Comparison of ENCODE assay signal across 8 cellular contexts in the genomic region with DNA sequence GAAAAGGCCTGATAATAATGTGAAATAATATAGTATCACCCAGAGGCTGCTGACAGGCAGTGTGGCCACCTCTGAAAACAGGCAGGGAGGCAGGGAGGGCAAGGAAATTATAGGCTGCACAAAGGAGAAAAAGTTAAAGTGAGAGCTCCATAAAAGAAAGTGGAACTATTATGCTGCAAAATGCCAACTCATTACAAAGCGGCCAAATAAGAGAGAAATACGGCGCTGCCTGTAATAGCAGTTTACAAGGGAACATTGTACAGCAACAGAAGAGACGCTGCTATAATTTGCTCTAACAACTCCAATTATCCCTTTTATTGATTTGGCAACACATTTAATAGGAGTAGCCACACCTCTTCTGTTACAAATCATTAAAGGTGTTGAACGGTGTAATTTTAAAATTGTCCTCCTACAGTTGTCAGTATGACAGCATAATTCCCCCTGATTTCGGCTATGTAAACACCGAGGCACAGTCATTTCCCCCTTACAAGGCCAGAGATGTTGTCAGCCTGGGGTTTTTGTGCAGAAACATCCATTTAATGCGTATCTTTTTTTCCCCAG.
A peak's percentile ranks its signal among the peaks of the same experiment; 100 is the strongest.
DNase-seq lines count a peak whose midpoint lies in the region; FAIRE-seq and TF ChIP-seq lines count a peak whose summit lies in the region.

No MANE protein-coding gene starts in this region.

- TF ChIP-seq CTCF in cardiac muscle cell (IDR thresholded peaks at IDR 0.05; ENCODE audit: low read depth, low read length) (no peak), OCI-LY3 (IDR thresholded peaks at IDR 0.05; ENCODE audit: low read depth, low read length) (no peak), fibroblast of villous mesenchyme (IDR thresholded peaks at IDR 0.05; ENCODE audit: insufficient read depth, low read depth, low read length) (no peak)

- no peaks in the 10 kb centered on the region for H3K79me2 ChIP-seq in OCI-LY3 (ENCODE audit: low read length)

- intact Hi-C loops in cardiac septum (cut with DNase I): no loop called here

- H3K4me3 ChIP-seq in cardiac muscle cell (peak overlapping the region; percentile 17), OCI-LY3 (ENCODE audit: low read length) (peak overlapping the region; percentile 78), fibroblast of villous mesenchyme (ENCODE audit: low read depth, low read length) (peak overlapping the region; percentile 35), stomach smooth muscle (ENCODE audit: low read length in 2 of 2) (peak overlapping the region in 1 of 2 donors; percentile 66)

- H3K27me3 ChIP-seq in cardiac muscle cell (no peaks in the 10 kb centered on the region), OCI-LY3 (ENCODE audit: low read depth, low read length) (peaks cover 18% of the 10 kb centered on the region), stomach smooth muscle (ENCODE audit: control insufficient read depth in 1 of 2, insufficient read depth in 2 of 2, low read length in 2 of 2) (peaks cover 0 to 8% of the 10 kb centered on the region in 2 donors)

- no peaks in the 10 kb centered on the region for H4K20me1 ChIP-seq in OCI-LY3 (ENCODE audit: insufficient read depth, low read length)

- H3K36me3 ChIP-seq in cardiac muscle cell (no peaks in the 10 kb centered on the region), OCI-LY3 (replicated peaks; ENCODE audit: low read depth, low read length) (no peaks in the 10 kb centered on the region), stomach smooth muscle (ENCODE audit: control insufficient read depth in 2 of 2, insufficient read depth in 2 of 2, low read length in 2 of 2) (no peaks in the 10 kb centered on the region)

- peak overlapping the region; percentile 56 for H2AFZ ChIP-seq in OCI-LY3 (ENCODE audit: low read depth, low read length)

- peak overlapping the region; percentile 86 for H3K27ac ChIP-seq in cardiac muscle cell
- H3K27ac ChIP-seq in OCI-LY3 (ENCODE audit: low read length): no peak overlapping the region
- no peak overlapping the region for H3K27ac ChIP-seq in stomach smooth muscle (ENCODE audit: low read length)

- peak overlapping the region; percentile 67 for H3K4me2 ChIP-seq in OCI-LY3 (ENCODE audit: low read length)

- H3K4me1 ChIP-seq in cardiac muscle cell (ENCODE audit: low read depth): peaks cover 29% of the 10 kb centered on the region
- H3K4me1 ChIP-seq in OCI-LY3 (ENCODE audit: low read length): peaks cover 6% of the 10 kb centered on the region; the same call in 1 of the 2 replicates
- H3K4me1 ChIP-seq in stomach smooth muscle (ENCODE audit: control insufficient read depth, insufficient read depth, low read length): peaks cover 4% of the 10 kb centered on the region

- peak overlapping the region; percentile 63 for H3K9ac ChIP-seq in OCI-LY3 (ENCODE audit: low read length)
- peak overlapping the region; percentile 13 to 47 for H3K9ac ChIP-seq in stomach smooth muscle (ENCODE audit: low read length in 2 of 2)

- H3K9me3 ChIP-seq in cardiac muscle cell (ENCODE audit: low read depth) (no peaks in the 10 kb centered on the region), OCI-LY3 (ENCODE audit: insufficient read depth, low read length) (no peaks in the 10 kb centered on the region), stomach smooth muscle (ENCODE audit: control insufficient read depth in 2 of 2, low read length in 2 of 2) (no peaks in the 10 kb centered on the region)

- no peak for FAIRE-seq in HTR-8/SVneo (lab: Jason Lieb, UNC)

- DNase-seq in cardiac muscle cell (ENCODE audit: low read depth in 1 of 2, low spot score in 1 of 2): no peak
- DNase-seq in cardiac septum (ENCODE audit: low spot score): no peak
- no peak for DNase-seq in fibroblast of villous mesenchyme (ENCODE audit: low read depth)
- no peak for DNase-seq in NCI-H345 (lab: John Stamatoyannopoulos, UW)
- no peak for DNase-seq in inferior parietal cortex (ENCODE audit: extremely low spot score)
- no peak for DNase-seq in HTR-8/SVneo (ENCODE audit: insufficient read length, low spot score)
